19 cellular contexts compared by ENCODE assay signal in the genomic region with DNA sequence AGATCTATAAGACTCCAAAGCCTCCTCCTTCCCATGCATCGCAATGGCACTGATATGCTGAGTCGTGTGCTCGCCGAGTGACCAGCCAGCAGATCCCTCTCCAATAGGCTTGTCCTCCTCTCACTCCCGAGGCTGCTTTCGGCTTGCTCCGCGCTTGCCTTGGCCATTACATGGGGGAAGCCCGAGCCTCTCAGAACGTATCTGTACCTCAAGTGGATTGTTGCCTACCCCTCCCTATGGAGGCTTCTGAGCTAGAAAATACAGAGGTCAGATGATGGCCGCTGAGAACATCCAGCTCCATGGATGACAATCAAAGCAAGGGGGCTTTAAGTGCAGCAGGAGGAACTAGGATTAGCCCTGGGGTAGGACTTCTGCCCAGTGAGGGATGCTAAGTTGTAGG.
"Had no signal": no experiment of that assay in that cellular context is flagged by ENCODE, and none has a peak within 500 bp of the region (broad histone marks: within the 10 kb centered on the region; RNA-seq: fewer than 3 reads in every experiment).

No MANE protein-coding gene starts in this region.

- ATAC-seq: stimulated activated effector memory CD8-positive, alpha-beta T cell treated with anti-CD3 and anti-CD28 coated beads, Interleukin-12 subunit alpha, Interleukin-12 subunit beta, amount 100 ng/mL, for 72 hours had no signal

- H3K9me3 ChIP-seq: colonic mucosa, gastrocnemius medialis, mucosa of descending colon, prostate gland, right atrium auricular region, sigmoid colon, stomach, thyroid gland had no signal

- H3K27ac Mint-ChIP-seq: effector memory CD8-positive, alpha-beta T cell; memory B cell; mesothelial cell of epicardium; nephron; stimulated activated effector memory CD8-positive, alpha-beta T cell treated with anti-CD3 and anti-CD28 coated beads, Interleukin-12 subunit alpha, Interleukin-12 subunit beta, amount 100 ng/mL, for 72 hours had no signal

- H3K4me1 ChIP-seq: colonic mucosa, prostate gland, right atrium auricular region, sigmoid colon, stomach, thyroid gland had no signal

- H3K4me3 ChIP-seq: colonic mucosa, gastrocnemius medialis, lung, mucosa of descending colon, prostate gland, right atrium auricular region, sigmoid colon, stomach, thyroid gland had no signal

- DNase-seq: colonic mucosa; effector memory CD8-positive, alpha-beta T cell; gastrocnemius medialis; mucosa of descending colon; nucleus accumbens; sigmoid colon; stimulated activated CD4-positive, alpha-beta T cell treated with anti-CD3 and anti-CD28 coated beads, Interleukin-2, amount 100 ng/mL, for 24 hours; stimulated activated CD4-positive, alpha-beta T cell treated with anti-CD3 and anti-CD28 coated beads, Interleukin-4, amount 100 ng/mL, for 24 hours; stimulated activated naive CD4-positive, alpha-beta T cell treated with Interleukin-2 at 50 U/mL for 16 hours; stomach; thyroid gland had no signal

- H3K9me3 Mint-ChIP-seq: effector memory CD8-positive, alpha-beta T cell; memory B cell; mesothelial cell of epicardium; naive B cell; nephron; stimulated activated effector memory CD8-positive, alpha-beta T cell treated with anti-CD3 and anti-CD28 coated beads, Interleukin-12 subunit alpha, Interleukin-12 subunit beta, amount 100 ng/mL, for 72 hours had no signal

- H3K4me1 Mint-ChIP-seq: mesothelial cell of epicardium had no signal

- H3K27me3 ChIP-seq: colonic mucosa, right atrium auricular region, thyroid gland had no signal

- H3K36me3 Mint-ChIP-seq: memory B cell; mesothelial cell of epicardium; naive B cell; stimulated activated effector memory CD8-positive, alpha-beta T cell treated with anti-CD3 and anti-CD28 coated beads, Interleukin-12 subunit alpha, Interleukin-12 subunit beta, amount 100 ng/mL, for 72 hours had no signal

- H3K27ac ChIP-seq: colonic mucosa, gastrocnemius medialis, prostate gland, right atrium auricular region, sigmoid colon, stomach, thyroid gland had no signal

- H3K36me3 ChIP-seq: colonic mucosa, gastrocnemius medialis, prostate gland, right atrium auricular region, sigmoid colon, stomach, thyroid gland had no signal

- H3K4me3 Mint-ChIP-seq: effector memory CD8-positive, alpha-beta T cell; memory B cell; mesothelial cell of epicardium; naive B cell; nephron; stimulated activated effector memory CD8-positive, alpha-beta T cell treated with anti-CD3 and anti-CD28 coated beads, Interleukin-12 subunit alpha, Interleukin-12 subunit beta, amount 100 ng/mL, for 72 hours had no signal
